In genomic region chr3:160001850-160002623, GRCh38 we compare ENCODE assay signal across 17 cellular contexts. TPM values are rescaled to one million over a fixed set of nuclear protein-coding genes. Genes with fewer than 3 reads are reported as not detected.
DNase-seq lines count a peak whose midpoint lies in the region; FAIRE-seq and TF ChIP-seq lines count a peak whose summit lies in the region.
"Had no signal": no experiment of that assay in that cellular context is flagged by ENCODE, and none has a peak within 500 bp of the region (broad histone marks: within the 10 kb centered on the region; RNA-seq: fewer than 3 reads in every experiment).

No MANE protein-coding gene starts in this region.

- H3K79me1 ChIP-seq in mesenchymal stem cell (replicated peaks; ENCODE audit: low read length, poor library complexity, severe bottlenecking): no peaks in the 10 kb centered on the region
- no peaks in the 10 kb centered on the region for H3K79me1 ChIP-seq in H9 (ENCODE audit: insufficient read depth, low read depth, low read length, poor library complexity, severe bottlenecking)

- H4K20me1 ChIP-seq in H9 (ENCODE audit: control insufficient read depth, insufficient read depth, insufficient read length): no peaks in the 10 kb centered on the region

- H3K27me3 ChIP-seq in mesenchymal stem cell (ENCODE audit: control insufficient read depth in 1 of 2, insufficient read depth in 1 of 2, low read length in 2 of 2) (no peaks in the 10 kb centered on the region), small intestine (ENCODE audit: control insufficient read depth in 2 of 2, insufficient read depth in 2 of 2, low read length in 2 of 2) (no peaks in the 10 kb centered on the region), H9 (ENCODE audit: insufficient read depth, low read length) (no peaks in the 10 kb centered on the region)

- H3K4ac ChIP-seq in mesenchymal stem cell (ENCODE audit: low read depth in 1 of 2, low read length in 2 of 2): no peak overlapping the region
- no peak overlapping the region for H3K4ac ChIP-seq in H9 (ENCODE audit: low read depth, low read length)

- H3K27ac Mint-ChIP-seq in brain (peak overlapping the region in 4 of 5 experiments; percentile 46 to 88 (median 64)), H9 (peak overlapping the region in 1 of 3 experiments; percentile 45; a peak in 2 of 7 replicates)

- H2BK15ac ChIP-seq in mesenchymal stem cell (ENCODE audit: low read depth, poor library complexity, severe bottlenecking) (no peak overlapping the region), H9 (ENCODE audit: low read depth, low read length) (no peak overlapping the region)

- H3K27me3 Mint-ChIP-seq in brain (peaks cover 3% of the 10 kb centered on the region), H9 (ENCODE audit: low read depth) (no peaks in the 10 kb centered on the region)
- H3K27me3 Mint-ChIP-seq: CD4-positive, alpha-beta memory T cell had no signal

- in situ Hi-C loops in G401 (cut with HindIII; ENCODE audit: low sequenced_read_pairs): no loop called here

- H3K4me1 Mint-ChIP-seq in brain (peaks cover 25% of the 10 kb centered on the region), H9 (peaks cover 7 to 25% of the 10 kb centered on the region in 2 experiments)

- no peak overlapping the region for H2BK20ac ChIP-seq in H9 (ENCODE audit: low read depth, low read length, poor library complexity, severe bottlenecking)

- TF ChIP-seq CTCF in brain (conservative IDR thresholded peaks at IDR 0.05) (no peak), H9 (conservative IDR thresholded peaks at IDR 0.05) (no peak)

- H3K4me3 Mint-ChIP-seq in brain (peak overlapping the region in 1 of 5 experiments; percentile 70), H9 (no peak overlapping the region; a peak in 1 of 5 replicates)
- H3K4me3 Mint-ChIP-seq: CD4-positive, alpha-beta memory T cell had no signal

- H2AFZ ChIP-seq in mesenchymal stem cell (ENCODE audit: low read depth, low read length) (no peak overlapping the region), H9 (ENCODE audit: low read length) (no peak overlapping the region)

- H3K4me3 ChIP-seq in mesenchymal stem cell (ENCODE audit: insufficient read depth in 1 of 2, low read depth in 1 of 2, low read length in 2 of 2) (no peak overlapping the region), small intestine (ENCODE audit: low read depth in 1 of 2, low read length in 2 of 2) (no peak overlapping the region)

- H3K4me2 ChIP-seq in mesenchymal stem cell (ENCODE audit: low read length, poor library complexity, severe bottlenecking) (peak overlapping the region; percentile 8), H9 (ENCODE audit: insufficient read depth, insufficient read length, low read length) (no peak overlapping the region)

- H2BK5ac ChIP-seq in mesenchymal stem cell (ENCODE audit: low read depth, low read length, poor library complexity, severe bottlenecking) (no peak overlapping the region), H9 (ENCODE audit: insufficient read length, low read length) (no peak overlapping the region)

- H3K79me2 ChIP-seq in H9 (ENCODE audit: insufficient read depth, low read length): no peaks in the 10 kb centered on the region

- no peak overlapping the region for H4K5ac ChIP-seq in H9 (ENCODE audit: insufficient read length, low read depth, low read length)

- no peak overlapping the region for H3T11ph ChIP-seq in H9 (ENCODE audit: low read length)

- H3K23me2 ChIP-seq in H9 (ENCODE audit: insufficient read length, low read depth, low read length, poor library complexity, severe bottlenecking): peaks cover 3% of the 10 kb centered on the region

- no peak overlapping the region for H3K23ac ChIP-seq in mesenchymal stem cell (ENCODE audit: low read length in 2 of 2)
- no peak overlapping the region for H3K23ac ChIP-seq in H9 (ENCODE audit: insufficient read length, low read depth, low read length)

- peaks cover 4% of the 10 kb centered on the region for H3K4me1 ChIP-seq in mesenchymal stem cell (ENCODE audit: control insufficient read depth, insufficient read depth, low read depth, low read length)
- no peaks in the 10 kb centered on the region for H3K4me1 ChIP-seq in small intestine (ENCODE audit: control insufficient read depth in 2 of 2, insufficient read depth in 1 of 2, low read depth in 1 of 2, low read length in 1 of 2)
- no peaks in the 10 kb centered on the region for H3K4me1 ChIP-seq in H9 (ENCODE audit: insufficient read depth, low read length)

- 92% methylated on average over 7 of the region's 7 CpGs for WGBS in mesenchymal stem cell
- WGBS in small intestine, 3 donors: 91 to 95% (median 92%) methylated on average over 7 of the region's 7 CpGs
- WGBS in H9 (ENCODE audit: extremely low coverage, insufficient read length, low lambda C conversion rate): no CpG with 5 or more reads among the region's 7 CpGs

- DNase-seq in G401 (ENCODE audit: low spot score) (peak; percentile 61), LHCN-M2 (ENCODE audit: low read depth) (peak; percentile 38), mesenchymal stem cell (no peak), NK-92 (lab: John Stamatoyannopoulos, UW; ENCODE audit: unreplicated experiment) (no peak), small intestine (no peak), OCI-M1 (lab: John Stamatoyannopoulos, UW) (no peak), H9 (no peak)
- DNase-seq: ACHN; CD4-positive, alpha-beta memory T cell; DND-41; GF-D8; NCI-H146; NCI-H446 treated with DMSO at 0.1 percent for 48 hours; NCI-H82; SIG-M5 had no signal

- H2BK120ac ChIP-seq in mesenchymal stem cell (ENCODE audit: low read depth, low read length): no peak overlapping the region
- H2BK120ac ChIP-seq in H9 (ENCODE audit: low read depth, low read length, poor library complexity, severe bottlenecking): no peak overlapping the region

- FAIRE-seq in small intestine (lab: Jason Lieb, UNC): no peak
- FAIRE-seq: H54 had no signal

- H3K18ac ChIP-seq in mesenchymal stem cell (ENCODE audit: low read depth in 1 of 2, low read length in 2 of 2) (no peak overlapping the region), H9 (ENCODE audit: insufficient read length, low read depth, low read length) (no peak overlapping the region)

- H3K36me3 ChIP-seq in mesenchymal stem cell (ENCODE audit: control insufficient read depth in 1 of 2, insufficient read depth in 2 of 2, low read depth in 1 of 2, low read length in 2 of 2) (no peaks in the 10 kb centered on the region), small intestine (ENCODE audit: control insufficient read depth in 2 of 2, insufficient read depth in 2 of 2, low read length in 2 of 2) (no peaks in the 10 kb centered on the region)

- H3K9me3 ChIP-seq in mesenchymal stem cell (ENCODE audit: control insufficient read depth, low read length) (no peaks in the 10 kb centered on the region), small intestine (ENCODE audit: control insufficient read depth, low read depth) (no peaks in the 10 kb centered on the region), H9 (ENCODE audit: control insufficient read depth, low read depth, low read length) (no peaks in the 10 kb centered on the region)

- H2AK5ac ChIP-seq in mesenchymal stem cell (ENCODE audit: low read length, severe bottlenecking): peak overlapping the region; percentile 80
- H2AK5ac ChIP-seq in H9 (ENCODE audit: insufficient read length, low read length): no peak overlapping the region

- no peak overlapping the region for H2BK12ac ChIP-seq in mesenchymal stem cell (ENCODE audit: low read length in 2 of 2)
- no peak overlapping the region for H2BK12ac ChIP-seq in H9 (ENCODE audit: insufficient read length, low read depth, low read length)

- no peak overlapping the region for H3K27ac ChIP-seq in mesenchymal stem cell (ENCODE audit: low read length, poor library complexity, severe bottlenecking)
- H3K27ac ChIP-seq in small intestine (ENCODE audit: low read depth in 1 of 2, low read length in 1 of 2): no peak overlapping the region
- H3K27ac ChIP-seq in H9 (ENCODE audit: insufficient read length, low read depth, low read length): no peak overlapping the region

- H3K9me3 Mint-ChIP-seq in brain (peaks cover 0 to 9% (median 3%) of the 10 kb centered on the region in 5 experiments), H9 (no peaks in the 10 kb centered on the region)
- H3K9me3 Mint-ChIP-seq: CD4-positive, alpha-beta memory T cell had no signal

- H4K8ac ChIP-seq in mesenchymal stem cell (ENCODE audit: low read length) (no peak overlapping the region), H9 (replicated peaks; ENCODE audit: insufficient read length, low read depth, low read length) (no peak overlapping the region)

- H3K9ac ChIP-seq in mesenchymal stem cell (ENCODE audit: low read length) (no peak overlapping the region), H9 (ENCODE audit: extremely low read depth, insufficient read length, low read length) (no peak overlapping the region)

- H3K56ac ChIP-seq in H9 (ENCODE audit: insufficient read length, low read depth, low read length): no peak overlapping the region

- H3K36me3 Mint-ChIP-seq in brain (no peaks in the 10 kb centered on the region), H9 (ENCODE audit: insufficient read depth in 1 of 3, low read depth in 3 of 3) (no peaks in the 10 kb centered on the region)
- H3K36me3 Mint-ChIP-seq: CD4-positive, alpha-beta memory T cell had no signal

- H4K91ac ChIP-seq in mesenchymal stem cell (ENCODE audit: low read length): no peak overlapping the region
- no peak overlapping the region for H4K91ac ChIP-seq in H9 (ENCODE audit: insufficient read length, low read depth, low read length)

- no peak overlapping the region for H3K14ac ChIP-seq in mesenchymal stem cell (ENCODE audit: low read length in 2 of 2)
- H3K14ac ChIP-seq in H9 (ENCODE audit: insufficient read depth, low read length): no peak overlapping the region

RNA-seq across cellular contexts. Expression of gene IL12A, which starts 13.4 kb away (rescaled TPM):
- total RNA-seq in G401 (2014; rRNA removed; shearing (Covaris generic)): 0.49 and 1.4 TPM in 2 replicates
- total RNA-seq in LHCN-M2 (2014; rRNA removed): 1.4 and 11.3 TPM in 2 replicates
- 0.45 TPM for polyA plus RNA-seq in LHCN-M2 (2012)
- polyA plus RNA-seq in brain (ENCODE audit: insufficient read depth, low read depth, low replicate concordance): 0.34 TPM
- 1.8 TPM for polyA plus RNA-seq in mesenchymal stem cell (2013, experiment 1 of 2)
- 1.7 TPM for polyA plus RNA-seq in mesenchymal stem cell (2013, experiment 2 of 2)
- under 1 TPM in 1 of 3 donors, not detected in 2; 0.46 TPM for polyA plus RNA-seq in small intestine
- total RNA-seq in H9 (2021): 0.35 and 0.50 TPM in 2 replicates
- polyA plus RNA-seq: CD4-positive, alpha-beta memory T cell had no signal

Comparison
In these comparisons a context has a peak if more than half of its experiments do, and no peak if none do; other contexts are left out.
1. DNase-seq: peak in G401 (single experiment) and LHCN-M2 (single experiment); none in mesenchymal stem cell (single experiment), NK-92 (single experiment), small intestine (single experiment), OCI-M1 (single experiment) and H9 (single experiment).